1 cellular context compared by ENCODE assay signal in genomic region chr9:36169708-36170107, GRCh38.
TF ChIP-seq lines count a peak whose summit lies in the region.

No MANE protein-coding gene starts in this region.

TF ChIP-seq in H1, 55 proteins besides CTCF, POLR2A, EP300 and RAD21 (continued from another document):
- no peak for TF ChIP-seq E2F6 (IDR thresholded peaks at IDR 0.05)
TF ChIP-seq in H1: peak in this region for 0.
